In the genomic region with DNA sequence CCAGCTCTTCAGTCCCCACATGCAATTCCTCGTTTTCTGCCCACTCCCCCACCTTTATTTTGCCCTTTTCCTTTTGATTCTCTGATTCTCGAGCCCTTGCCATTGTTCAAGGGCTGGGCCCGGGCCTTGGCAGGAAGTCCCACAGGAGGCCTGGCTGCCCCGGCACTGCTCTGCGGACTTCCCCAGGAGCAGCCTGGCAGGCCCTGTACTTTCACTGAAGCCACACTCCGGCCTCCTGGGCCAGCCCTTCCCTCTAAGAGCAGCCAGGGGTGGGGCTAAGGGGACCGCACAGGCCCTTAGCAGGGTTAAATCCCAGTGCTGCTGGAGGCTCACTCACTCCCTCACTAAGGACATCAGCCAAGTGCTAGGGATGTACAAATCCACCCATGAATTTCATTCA, we compare ENCODE assay signal across 10 cellular contexts. TPM values are rescaled to one million over a fixed set of nuclear protein-coding genes. Genes with fewer than 3 reads are reported as not detected.
DNase-seq lines count a peak whose midpoint lies in the region; ATAC-seq, FAIRE-seq and TF ChIP-seq lines count a peak whose summit lies in the region.
"Had no signal": no experiment of that assay in that cellular context is flagged by ENCODE, and none has a peak within 500 bp of the region (broad histone marks: within the 10 kb centered on the region; RNA-seq: fewer than 3 reads in every experiment).

No MANE protein-coding gene starts in this region.

- H3K27me3 ChIP-seq in BLaER1 treated with 17β-estradiol and CSF1 and Interleukin-3, amounts not matched to agents 10 nM and 100 nM = peaks cover 26 to 42% (median 37%) of the 10 kb centered on the region in 11 experiments
- H3K27me3 ChIP-seq in H9 (ENCODE audit: insufficient read depth, low read length) = peaks cover 2% of the 10 kb centered on the region; the same call in 1 of the 2 replicates
- no peaks in the 10 kb centered on the region for H3K27me3 ChIP-seq in SK-N-SH (ENCODE audit: insufficient read depth)

- peak overlapping the region in 9 of 11 experiments; percentile 37 to 79 (median 64); a peak in 17 of 22 replicates for H3K27ac ChIP-seq in BLaER1 treated with 17β-estradiol and CSF1 and Interleukin-3, amounts not matched to agents 10 nM and 100 nM
- H3K27ac ChIP-seq in H9 (ENCODE audit: insufficient read length, low read depth, low read length) (no peak overlapping the region), SK-N-SH (ENCODE audit: low read depth in 2 of 2, low read length in 1 of 2) (no peak overlapping the region)

- H2BK20ac ChIP-seq in H9 (ENCODE audit: low read depth, low read length, poor library complexity, severe bottlenecking) = no peak overlapping the region

- no peak for FAIRE-seq in frontal cortex (lab: Jason Lieb, UNC)
- FAIRE-seq: islet of Langerhans had no signal

- TF ChIP-seq RAD21 in SK-N-SH (IDR thresholded peaks at IDR 0.05; ENCODE audit: low read length) = no peak

- no peak overlapping the region for H3K4me3 Mint-ChIP-seq in H9
- H3K4me3 Mint-ChIP-seq in chondrocyte (ENCODE audit: unreplicated experiment) = peak overlapping the region; percentile 96
- H3K4me3 Mint-ChIP-seq in naive B cell = peak overlapping the region in 6 of 8 donors; percentile 12 to 81 (median 58)

- no peak overlapping the region for H3K23ac ChIP-seq in H9 (ENCODE audit: insufficient read length, low read depth, low read length)

- H4K8ac ChIP-seq in H9 (replicated peaks; ENCODE audit: insufficient read length, low read depth, low read length) = no peak overlapping the region

- H2AK5ac ChIP-seq in H9 (ENCODE audit: insufficient read length, low read length) = no peak overlapping the region

- peaks cover 0 to 21% (median 4%) of the 10 kb centered on the region in 11 experiments; a peak in 10 of 22 replicates for H4K20me1 ChIP-seq in BLaER1 treated with 17β-estradiol and CSF1 and Interleukin-3, amounts not matched to agents 10 nM and 100 nM
- no peaks in the 10 kb centered on the region for H4K20me1 ChIP-seq in H9 (ENCODE audit: control insufficient read depth, insufficient read depth, insufficient read length)
- no peaks in the 10 kb centered on the region for H4K20me1 ChIP-seq in SK-N-SH (ENCODE audit: insufficient read depth)

- ATAC-seq in naive B cell (ENCODE audit: low read depth in 2 of 2) (peak; percentile 15 to 39), HG02973 (IDR thresholded peaks at IDR 0.05; ENCODE audit: unreplicated experiment) (no peak), HG03521 (IDR thresholded peaks at IDR 0.05; ENCODE audit: unreplicated experiment) (no peak)

- H3K14ac ChIP-seq in H9 (ENCODE audit: insufficient read depth, low read length) = no peak overlapping the region

- peak overlapping the region in 1 of 3 experiments; percentile 16; a peak in 1 of 7 replicates for H3K27ac Mint-ChIP-seq in H9
- H3K27ac Mint-ChIP-seq in chondrocyte (ENCODE audit: unreplicated experiment) = peak overlapping the region; percentile 66
- H3K27ac Mint-ChIP-seq in naive B cell = peak overlapping the region in 5 of 6 donors; percentile 5 to 83 (median 72)

- no peaks in the 10 kb centered on the region for H3K9me2 ChIP-seq in SK-N-SH

- peak overlapping the region in 9 of 11 experiments; percentile 6 to 64 (median 51); a peak in 16 of 22 replicates for H3K9ac ChIP-seq in BLaER1 treated with 17β-estradiol and CSF1 and Interleukin-3, amounts not matched to agents 10 nM and 100 nM
- H3K9ac ChIP-seq in H9 (ENCODE audit: extremely low read depth, insufficient read length, low read length) = no peak overlapping the region
- H3K9ac ChIP-seq in SK-N-SH = no peak overlapping the region

- H3K79me2 ChIP-seq in H9 (ENCODE audit: insufficient read depth, low read length) (no peaks in the 10 kb centered on the region), SK-N-SH (ENCODE audit: insufficient read depth) (no peaks in the 10 kb centered on the region)

- no peak for TF ChIP-seq EP300 in SK-N-SH (IDR thresholded peaks at IDR 0.05; ENCODE audit: borderline replicate concordance in 1 of 2, low read depth in 1 of 2, low read length in 1 of 2)

- no peak overlapping the region for H2BK120ac ChIP-seq in H9 (ENCODE audit: low read depth, low read length, poor library complexity, severe bottlenecking)

- H4K5ac ChIP-seq in H9 (ENCODE audit: insufficient read length, low read depth, low read length) = no peak overlapping the region

- peak overlapping the region; percentile 62 to 99 (median 96) for H3K4me2 ChIP-seq in BLaER1 treated with 17β-estradiol and CSF1 and Interleukin-3, amounts not matched to agents 10 nM and 100 nM
- H3K4me2 ChIP-seq in H9 (ENCODE audit: insufficient read depth, insufficient read length, low read length) = no peak overlapping the region
- H3K4me2 ChIP-seq in SK-N-SH = no peak overlapping the region

- no peaks in the 10 kb centered on the region for H3K23me2 ChIP-seq in H9 (ENCODE audit: insufficient read length, low read depth, low read length, poor library complexity, severe bottlenecking)

- H2BK5ac ChIP-seq in H9 (ENCODE audit: insufficient read length, low read length) = no peak overlapping the region

- no peak overlapping the region for H3K4ac ChIP-seq in H9 (ENCODE audit: low read depth, low read length)

- H3K9me3 Mint-ChIP-seq in H9 (no peaks in the 10 kb centered on the region), chondrocyte (ENCODE audit: low read depth) (no peaks in the 10 kb centered on the region), naive B cell (no peaks in the 10 kb centered on the region)

- H3K4me1 ChIP-seq in BLaER1 treated with 17β-estradiol and CSF1 and Interleukin-3, amounts not matched to agents 10 nM and 100 nM = peaks cover 52 to 99% (median 94%) of the 10 kb centered on the region in 10 experiments
- no peaks in the 10 kb centered on the region; the same call in 1 of the 2 replicates for H3K4me1 ChIP-seq in H9 (ENCODE audit: insufficient read depth, low read length)
- peaks cover 0 to 8% of the 10 kb centered on the region in 2 experiments; a peak in 1 of 4 replicates for H3K4me1 ChIP-seq in SK-N-SH (ENCODE audit: control insufficient read depth in 1 of 2, insufficient read depth in 2 of 2, low read depth in 1 of 2, low read length in 1 of 2)

- no peak for TF ChIP-seq CTCF in H9 (conservative IDR thresholded peaks at IDR 0.05)
- TF ChIP-seq CTCF in chondrocyte (IDR thresholded peaks at IDR 0.05) = no peak
- TF ChIP-seq CTCF in SK-N-SH (IDR thresholded peaks at IDR 0.05) = no peak

- H2BK15ac ChIP-seq in H9 (ENCODE audit: low read depth, low read length) = no peak overlapping the region

- DNase-seq in H9 = peak; percentile 46
- DNase-seq in chondrocyte (ENCODE audit: low spot score) = peak; percentile 88
- DNase-seq in naive B cell = peak; percentile 31
- DNase-seq in frontal cortex (ENCODE audit: low spot score in 2 of 2) = no peak
- DNase-seq in SK-N-SH = no peak
- DNase-seq: NCI-H526 had no signal

- H3F3A ChIP-seq in SK-N-SH (replicated peaks; ENCODE audit: insufficient read depth) = no peaks in the 10 kb centered on the region

- CTCF ChIA-PET in SK-N-SH (lab: Yijun Ruan, JAX) = interaction anchor here (1.0 kb wide), 1 partner anchor 14 kb away, joined by 3 read pairs; no protein-coding TSS in a partner anchor

- H4K91ac ChIP-seq in H9 (ENCODE audit: insufficient read length, low read depth, low read length) = no peak overlapping the region

- no peaks in the 10 kb centered on the region for H3K9me3 ChIP-seq in BLaER1 treated with 17β-estradiol and CSF1 and Interleukin-3, amounts not matched to agents 10 nM and 100 nM (replicated peaks in 1 of 11)
- H3K9me3 ChIP-seq in H9 (ENCODE audit: control insufficient read depth, low read depth, low read length) (no peaks in the 10 kb centered on the region), SK-N-SH (no peaks in the 10 kb centered on the region)

- H3T11ph ChIP-seq in H9 (ENCODE audit: low read length) = no peak overlapping the region

- H3K36me3 Mint-ChIP-seq in H9 (ENCODE audit: insufficient read depth in 1 of 3, low read depth in 3 of 3) = no peaks in the 10 kb centered on the region; a peak in 1 of 7 replicates
- peaks cover 32% of the 10 kb centered on the region for H3K36me3 Mint-ChIP-seq in chondrocyte (ENCODE audit: low read depth)
- no peaks in the 10 kb centered on the region for H3K36me3 Mint-ChIP-seq in naive B cell

- no peak overlapping the region for H3K18ac ChIP-seq in H9 (ENCODE audit: insufficient read length, low read depth, low read length)

- no peaks in the 10 kb centered on the region for H3K79me1 ChIP-seq in H9 (ENCODE audit: insufficient read depth, low read depth, low read length, poor library complexity, severe bottlenecking)

- H3K27me3 Mint-ChIP-seq in H9 (ENCODE audit: low read depth) (peaks cover 34% of the 10 kb centered on the region), chondrocyte (ENCODE audit: low read depth) (no peaks in the 10 kb centered on the region), naive B cell (peaks cover 28 to 64% (median 61%) of the 10 kb centered on the region in 3 donors)

- no peak overlapping the region for H3K4me3 ChIP-seq in BLaER1 treated with 17β-estradiol and CSF1 and Interleukin-3, amounts not matched to agents 10 nM and 100 nM
- H3K4me3 ChIP-seq in SK-N-SH (ENCODE audit: low read depth in 2 of 2, low read length in 1 of 2) = no peak overlapping the region

- H3K36me3 ChIP-seq in BLaER1 treated with 17β-estradiol and CSF1 and Interleukin-3, amounts not matched to agents 10 nM and 100 nM = no peaks in the 10 kb centered on the region
- no peaks in the 10 kb centered on the region for H3K36me3 ChIP-seq in SK-N-SH (replicated peaks in 1 of 2; ENCODE audit: control insufficient read depth in 1 of 2, insufficient read depth in 2 of 2, low read length in 1 of 2)

- H3K4me1 Mint-ChIP-seq in H9 = peaks cover 14 to 42% of the 10 kb centered on the region in 2 experiments
- peaks cover 84% of the 10 kb centered on the region for H3K4me1 Mint-ChIP-seq in chondrocyte (ENCODE audit: low read depth)
- H3K4me1 Mint-ChIP-seq in naive B cell = peaks cover 66 to 75% (median 73%) of the 10 kb centered on the region in 3 donors

- no peak overlapping the region for H3K56ac ChIP-seq in H9 (ENCODE audit: insufficient read length, low read depth, low read length)

- WGBS in H9 (ENCODE audit: extremely low coverage, insufficient read length, low lambda C conversion rate) = no CpG with 5 or more reads among the region's 7 CpGs
- 83% methylated on average over 6 of the region's 7 CpGs for WGBS in SK-N-SH (ENCODE audit: low lambda C conversion rate)

- POLR2A ChIA-PET in SK-N-SH (lab: Yijun Ruan, JAX) = no interaction called here

- no peak overlapping the region for H2AFZ ChIP-seq in H9 (ENCODE audit: low read length)
- H2AFZ ChIP-seq in SK-N-SH (ENCODE audit: low read depth) = no peak overlapping the region

- H2BK12ac ChIP-seq in H9 (ENCODE audit: insufficient read length, low read depth, low read length) = no peak overlapping the region

TF ChIP-seq in SK-N-SH, 30 proteins besides CTCF, POLR2A, EP300 and RAD21:
- TF ChIP-seq NRF1 (IDR thresholded peaks at IDR 0.05; ENCODE audit: low read depth, low read length) = no peak
TF ChIP-seq in SK-N-SH: peak in this region for 0.

RNA-seq across cellular contexts. Expression of gene LRRC32, which starts 4.1 kb away (rescaled TPM):
- total RNA-seq in H9 (2021) = 0.46 and 0.59 TPM in 2 replicates
- 113 to 367 TPM (median 367 TPM) in 3 replicates for total RNA-seq in chondrocyte
- polyA plus RNA-seq in naive B cell (ENCODE audit: low read depth in 6 of 6) = 1 to 10 TPM in 1 of 6 donors, under 1 TPM in 1, not detected in 4; 0.13 to 1.9 TPM
- total RNA-seq in frontal cortex = 0.41 TPM
- polyA plus RNA-seq in SK-N-SH (2012; rRNA removed) = 0.19 and 0.43 TPM in 2 replicates
- polyA plus RNA-seq in SK-N-SH (2012; cell fraction: cytosol; rRNA removed) = 0.28 and 0.30 TPM in 2 replicates
- polyA plus RNA-seq in SK-N-SH (2012; cell fraction: nucleus; rRNA removed) = 0.42 and 0.57 TPM in 2 replicates

Comparison
In these comparisons a context has a peak if more than half of its experiments do, and no peak if none do; other contexts are left out.
1. H3K27ac ChIP-seq: peak in BLaER1 treated with 17β-estradiol and CSF1 and Interleukin-3, amounts not matched to agents 10 nM and 100 nM (9 of 11); none in H9 (single experiment) and SK-N-SH (0 of 2).
2. H3K4me2 ChIP-seq: peak in BLaER1 treated with 17β-estradiol and CSF1 and Interleukin-3, amounts not matched to agents 10 nM and 100 nM (11 of 11); none in H9 (single experiment) and SK-N-SH (single experiment).
3. H3K9ac ChIP-seq: peak in BLaER1 treated with 17β-estradiol and CSF1 and Interleukin-3, amounts not matched to agents 10 nM and 100 nM (9 of 11); none in H9 (single experiment) and SK-N-SH (single experiment).
4. DNase-seq: peak in H9 (single experiment), chondrocyte (single experiment) and naive B cell (single experiment); none in frontal cortex (0 of 2) and SK-N-SH (single experiment).
5. H3K4me3 Mint-ChIP-seq: peak in chondrocyte (single experiment) and naive B cell (6 of 8); none in H9 (0 of 2).
6. ATAC-seq: peak in naive B cell (2 of 2); none in HG02973 (single experiment) and HG03521 (single experiment).
7. RNA of gene LRRC32, which starts 4.1 kb away (total RNA-seq): 113 to 367 TPM in chondrocyte; 0.46 to 0.59 TPM in H9 and 0.41 TPM in frontal cortex (single experiment); every median in the first group is over 10 times any median in the second.